In the genomic region with DNA sequence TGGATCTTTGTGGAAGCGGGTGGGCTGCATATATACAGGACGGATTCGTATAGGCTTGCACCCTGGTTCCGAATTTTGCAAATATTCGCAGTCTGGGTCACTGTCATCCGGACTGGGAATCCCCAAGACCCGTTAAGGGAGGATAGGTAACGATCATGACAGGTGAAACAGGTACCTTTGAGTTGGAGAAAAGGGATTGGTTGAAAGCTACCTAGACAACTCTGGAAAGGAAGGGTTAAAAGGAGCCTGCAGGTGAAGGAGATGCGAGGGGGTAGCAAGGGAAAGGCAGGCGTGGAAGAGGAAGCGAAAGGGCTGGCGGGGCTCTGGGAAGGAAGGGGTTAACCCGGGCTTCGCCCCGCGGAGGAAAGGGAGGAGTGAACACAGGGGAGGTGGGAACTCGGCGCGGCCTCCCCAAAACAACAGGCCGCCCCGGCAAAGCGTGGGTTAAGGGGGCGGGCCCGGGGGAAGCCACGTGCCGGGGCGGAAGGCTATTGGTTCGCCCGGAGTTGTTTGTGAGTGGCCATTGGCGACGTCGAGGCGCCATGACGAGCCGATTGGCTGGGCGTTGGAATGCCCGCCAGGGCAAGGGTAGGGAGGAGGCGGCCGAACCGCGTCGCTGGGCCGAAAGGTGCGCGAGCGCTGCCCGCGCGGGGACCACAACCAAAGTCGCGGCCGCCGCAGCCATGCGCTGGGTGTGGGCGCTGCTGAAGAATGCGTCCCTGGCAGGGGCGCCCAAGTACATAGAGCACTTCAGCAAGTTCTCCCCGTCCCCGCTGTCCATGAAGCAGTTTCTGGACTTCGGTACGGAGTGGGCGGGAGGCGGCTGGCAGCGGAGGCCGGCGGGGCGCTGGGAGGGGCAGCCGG, we compare ENCODE assay signal across 8 cellular contexts. TPM values are rescaled to one million over a fixed set of nuclear protein-coding genes. Genes with fewer than 3 reads are reported as not detected.
DNase-seq lines count a peak whose midpoint lies in the region; ATAC-seq, FAIRE-seq and TF ChIP-seq lines count a peak whose summit lies in the region.

Gene PDK2, plus strand, starts transcription at position 599 of the 864 bp plus-strand sequence. Its CDS starts 85 bp downstream, at position 684.

- H3K27ac ChIP-seq in pancreas: peak within 1 kb of the TSS; percentile 36 to 74 (median 66)
- peak within 1 kb of the TSS; percentile 76 to 83 (median 82) for H3K27ac ChIP-seq in thyroid gland

- H3K4me3 ChIP-seq in GM12865 (ENCODE audit: low read depth, low read length) (peak within 1 kb of the TSS; percentile 60), pancreas (peak within 1 kb of the TSS; percentile 41 to 88 (median 81)), thyroid gland (replicated peaks in 1 of 3) (peak within 1 kb of the TSS; percentile 57 to 100 (median 93))

- H3K27ac Mint-ChIP-seq in activated naive CD8-positive, alpha-beta T cell treated with anti-CD3 and anti-CD28 coated beads, Interleukin-2, amount 50 U/mL, for 24 hours: peak within 1 kb of the TSS; percentile 82

- peak; percentile 96 for DNase-seq in GM12865 (ENCODE audit: low read depth)
- peak; percentile 94 to 95 (median 95) for DNase-seq in NCI-H1417 (lab: John Stamatoyannopoulos, UW)
- DNase-seq in T follicular helper cell (ENCODE audit: low read depth): peak; percentile 94
- DNase-seq in activated naive CD8-positive, alpha-beta T cell treated with anti-CD3 and anti-CD28 coated beads, Interleukin-2, amount 50 U/mL, for 24 hours: peak; percentile 93
- peak; percentile 99 for DNase-seq in Right ventricle myocardium inferior (ENCODE audit: missing footprints)
- peak; percentile 94 to 98 (median 96) for DNase-seq in pancreas
- DNase-seq in thyroid gland: peak; percentile 97 to 98

- peak within 1 kb of the TSS; percentile 85 for H3K4me3 Mint-ChIP-seq in activated naive CD8-positive, alpha-beta T cell treated with anti-CD3 and anti-CD28 coated beads, Interleukin-2, amount 50 U/mL, for 24 hours

- H3K9me3 ChIP-seq in pancreas: no peaks in the 10 kb centered on the region
- H3K9me3 ChIP-seq in thyroid gland: no peaks in the 10 kb centered on the region

- ATAC-seq in HG02763 (IDR thresholded peaks at IDR 0.05; ENCODE audit: unreplicated experiment) (peak; percentile 89), Right ventricle myocardium inferior (peak; percentile 95), pancreas (peak; percentile 87 to 95 (median 92))
- peak; percentile 96 for ATAC-seq in activated naive CD8-positive, alpha-beta T cell treated with anti-CD3 and anti-CD28 coated beads, Interleukin-2, amount 50 U/mL, for 24 hours

- no peak for TF ChIP-seq CTCF in GM12865 (IDR thresholded peaks at IDR 0.05; ENCODE audit: insufficient read depth, low read depth, low read length, missing control alignments)
- TF ChIP-seq CTCF in pancreas (IDR thresholded peaks at IDR 0.05): no peak
- TF ChIP-seq CTCF in thyroid gland (IDR thresholded peaks at IDR 0.05): peak in 1 of 6 experiments; percentile 28

- H3K27me3 ChIP-seq in pancreas (no peaks in the 10 kb centered on the region), thyroid gland (no peaks in the 10 kb centered on the region)

- 0 to 1% methylated on average over 68 of the region's 68 CpGs for WGBS in pancreas, 2 donors
- 1 to 2% methylated on average over 48 to 54 of the region's 68 CpGs for WGBS in thyroid gland, 2 donors

- H3K36me3 Mint-ChIP-seq in activated naive CD8-positive, alpha-beta T cell treated with anti-CD3 and anti-CD28 coated beads, Interleukin-2, amount 50 U/mL, for 24 hours (ENCODE audit: low read depth): no peaks in the 10 kb centered on the region

- peak; percentile 29 for FAIRE-seq in pancreas (lab: Jason Lieb, UNC)

- H3K9me3 Mint-ChIP-seq in activated naive CD8-positive, alpha-beta T cell treated with anti-CD3 and anti-CD28 coated beads, Interleukin-2, amount 50 U/mL, for 24 hours: no peaks in the 10 kb centered on the region

- peaks cover 4 to 8% (median 7%) of the 10 kb centered on the region in 3 donors for H3K4me1 ChIP-seq in pancreas
- peaks cover 16 to 29% of the 10 kb centered on the region in 2 donors for H3K4me1 ChIP-seq in thyroid gland

- H3K27me3 Mint-ChIP-seq in activated naive CD8-positive, alpha-beta T cell treated with anti-CD3 and anti-CD28 coated beads, Interleukin-2, amount 50 U/mL, for 24 hours: no peaks in the 10 kb centered on the region

- H3K36me3 ChIP-seq in pancreas: peaks cover 0 to 14% (median 7%) of the 10 kb centered on the region in 3 donors
- peaks cover 8 to 15% of the 10 kb centered on the region in 2 donors for H3K36me3 ChIP-seq in thyroid gland

- intact Hi-C loops in Right ventricle myocardium inferior (cut with DNase I): loop anchor here (1.0 to 5.0 kb wide), 5 partner anchors 34 to 213 kb away; partner anchors contain the start of gene SGCA
- intact Hi-C loops in pancreas (cut with DNase I): no loop called here
- intact Hi-C loops in thyroid gland (cut with DNase I): loop anchor here (5.0 kb wide), 1 partner anchor 67 kb away; no protein-coding TSS in a partner anchor

- peak in 1 of 2 donors; percentile 84 for TF ChIP-seq POLR2A in thyroid gland (IDR thresholded peaks at IDR 0.05)

- peaks cover 26% of the 10 kb centered on the region for H3K4me1 Mint-ChIP-seq in activated naive CD8-positive, alpha-beta T cell treated with anti-CD3 and anti-CD28 coated beads, Interleukin-2, amount 50 U/mL, for 24 hours

RNA-seq across cellular contexts. Expression of gene PDK2, which starts in this region (rescaled TPM):
- total RNA-seq in Right ventricle myocardium inferior (260 TPM), pancreas (10 to 100 TPM; 15.3 to 50.0 (median 36.2) TPM), thyroid gland (10 to 100 TPM; 42.5 to 79.3 (median 64.5) TPM)
- 10 to 100 TPM; 26.6 to 26.8 TPM for polyA plus RNA-seq in pancreas

Comparison
In these comparisons a context has a peak if more than half of its experiments do, and no peak if none do; other contexts are left out.
1. Peak in every context shown above with its lines: DNase-seq, ATAC-seq, H3K4me3 ChIP-seq and H3K27ac ChIP-seq.
2. intact Hi-C loops: an anchor here in Right ventricle myocardium inferior (1.0 to 5.0 kb wide) and thyroid gland (5.0 kb wide); none called in pancreas.